ENCODE assay signal across 8 cellular contexts in the genomic region with DNA sequence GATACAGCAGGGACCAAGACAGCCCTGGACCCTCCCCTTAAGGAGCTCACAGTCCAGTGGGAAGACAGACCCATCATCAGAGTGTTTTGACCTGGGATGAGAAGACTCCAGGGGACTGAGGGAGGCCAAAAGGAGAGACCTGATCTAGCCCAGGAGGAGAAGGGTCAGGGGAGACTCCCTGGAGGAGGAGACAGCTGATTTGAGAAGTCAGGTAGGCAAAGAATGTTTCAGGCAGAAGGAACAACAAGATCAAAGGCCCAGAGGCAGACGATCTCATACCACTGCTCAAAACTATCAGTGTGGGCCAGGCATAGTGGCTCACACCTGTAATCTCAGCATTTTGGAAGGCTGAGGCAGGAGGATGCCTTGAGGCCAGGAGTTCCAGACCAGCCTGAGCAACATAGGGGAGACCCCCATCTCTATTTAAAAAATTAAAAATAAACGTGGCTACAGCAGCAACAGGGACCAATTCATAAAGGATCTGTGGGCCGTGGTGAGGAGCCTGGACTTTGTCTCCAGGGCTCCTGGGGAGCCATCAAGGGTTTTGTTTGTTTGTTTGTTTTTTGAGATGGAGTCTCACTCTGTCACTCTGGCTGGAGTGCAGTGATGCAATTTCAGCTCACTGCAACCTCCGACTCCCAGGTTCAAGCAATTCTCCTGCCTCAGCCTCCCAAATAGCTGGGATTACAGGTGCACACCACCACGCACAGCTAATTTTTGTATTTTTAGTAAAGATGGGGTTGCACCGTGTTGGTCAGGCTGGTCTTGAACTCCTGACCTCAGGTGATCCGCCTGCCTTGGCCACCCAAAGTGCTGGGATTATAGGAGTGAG. TPM values are rescaled to one million over a fixed set of nuclear protein-coding genes. Genes with fewer than 3 reads are reported as not detected.
A peak's percentile ranks its signal among the peaks of the same experiment; 100 is the strongest.
DNase-seq lines count a peak whose midpoint lies in the region; ATAC-seq and TF ChIP-seq lines count a peak whose summit lies in the region.
"Had no signal": no experiment of that assay in that cellular context is flagged by ENCODE, and none has a peak within 500 bp of the region (broad histone marks: within the 10 kb centered on the region; RNA-seq: fewer than 3 reads in every experiment).

No MANE protein-coding gene starts in this region.

- DNase-seq in T-helper 2 cell treated with Interferon-gamma antibody and Interleukin-4, amounts not matched to agents 5 μg/mL and 100 μg/mL, for 36 hours (ENCODE audit: low spot score): no peak
- DNase-seq in T-helper 2 cell (no peak), spleen (no peak)

- H3K36me3 Mint-ChIP-seq in T-helper 2 cell treated with Interferon-gamma antibody and Interleukin-4, amounts not matched to agents 5 μg/mL and 100 μg/mL, for 36 hours (ENCODE audit: low read depth): peaks cover 5% of the 10 kb centered on the region
- peaks cover 16% of the 10 kb centered on the region for H3K36me3 Mint-ChIP-seq in dendritic cell treated with granulocyte-macrophage colony-stimulating factor and Interleukin-4, amounts not matched to agents 40 ng/mL and 50 ng/mL, for 4 days (ENCODE audit: low read depth)

- H3K27ac ChIP-seq in spleen: peak overlapping the region in 7 of 8 donors; percentile 61 to 95 (median 92)

- H3K36me3 ChIP-seq in spleen: peaks cover 0 to 12% (median under 1%) of the 10 kb centered on the region in 6 donors
- H3K36me3 ChIP-seq: colonic mucosa had no signal

- no peaks in the 10 kb centered on the region for H3K9me3 Mint-ChIP-seq in T-helper 2 cell treated with Interferon-gamma antibody and Interleukin-4, amounts not matched to agents 5 μg/mL and 100 μg/mL, for 36 hours
- no peaks in the 10 kb centered on the region for H3K9me3 Mint-ChIP-seq in dendritic cell treated with granulocyte-macrophage colony-stimulating factor and Interleukin-4, amounts not matched to agents 40 ng/mL and 50 ng/mL, for 4 days

- no peak for ATAC-seq in HG02852 (IDR thresholded peaks at IDR 0.05; ENCODE audit: unreplicated experiment)
- ATAC-seq in HG02884 (IDR thresholded peaks at IDR 0.05; ENCODE audit: unreplicated experiment): no peak

- peak overlapping the region; percentile 17 for H3K27ac Mint-ChIP-seq in T-helper 2 cell treated with Interferon-gamma antibody and Interleukin-4, amounts not matched to agents 5 μg/mL and 100 μg/mL, for 36 hours
- peak overlapping the region; percentile 76 for H3K27ac Mint-ChIP-seq in dendritic cell treated with granulocyte-macrophage colony-stimulating factor and Interleukin-4, amounts not matched to agents 40 ng/mL and 50 ng/mL, for 4 days

- no peak for TF ChIP-seq POLR2A in spleen (IDR thresholded peaks at IDR 0.05)

- H3K4me1 ChIP-seq in spleen: peaks cover 15 to 87% (median 68%) of the 10 kb centered on the region in 6 donors

- H3K27me3 Mint-ChIP-seq in T-helper 2 cell treated with Interferon-gamma antibody and Interleukin-4, amounts not matched to agents 5 μg/mL and 100 μg/mL, for 36 hours (ENCODE audit: low read depth): no peaks in the 10 kb centered on the region
- H3K27me3 Mint-ChIP-seq in dendritic cell treated with granulocyte-macrophage colony-stimulating factor and Interleukin-4, amounts not matched to agents 40 ng/mL and 50 ng/mL, for 4 days: no peaks in the 10 kb centered on the region

- peaks cover 40% of the 10 kb centered on the region for H3K4me1 Mint-ChIP-seq in T-helper 2 cell treated with Interferon-gamma antibody and Interleukin-4, amounts not matched to agents 5 μg/mL and 100 μg/mL, for 36 hours (ENCODE audit: low read depth)
- peaks cover 63% of the 10 kb centered on the region for H3K4me1 Mint-ChIP-seq in dendritic cell treated with granulocyte-macrophage colony-stimulating factor and Interleukin-4, amounts not matched to agents 40 ng/mL and 50 ng/mL, for 4 days (ENCODE audit: low read depth)

- H3K4me3 ChIP-seq in spleen: no peak overlapping the region

- TF ChIP-seq CTCF in spleen (IDR thresholded peaks at IDR 0.05 in 8 of 11, conservative IDR thresholded peaks at IDR 0.05 in 3 of 11): no peak

- 79 to 85% (median 83%) methylated on average over 7 of the region's 7 CpGs for WGBS in spleen, 5 donors

- H3K27me3 ChIP-seq in spleen (replicated peaks in 1 of 7): peaks cover 0 to 10% (median 0%) of the 10 kb centered on the region in 7 donors
- H3K27me3 ChIP-seq: colonic mucosa had no signal

- intact Hi-C loops in dendritic cell treated with granulocyte-macrophage colony-stimulating factor and Interleukin-4, amounts not matched to agents 40 ng/mL and 50 ng/mL, for 4 days (cut with micrococcal nuclease): loop anchor here (10.0 kb wide), 1 partner anchor 99 kb away; the partner anchor contains the start of genes IGFLR1, LIN37, PSENEN and U2AF1L4
- intact Hi-C loops in spleen (cut with DNase I; ENCODE audit: low total_unique reads): no loop called here

- H3K4me3 Mint-ChIP-seq in T-helper 2 cell treated with Interferon-gamma antibody and Interleukin-4, amounts not matched to agents 5 μg/mL and 100 μg/mL, for 36 hours: no peak overlapping the region
- H3K4me3 Mint-ChIP-seq in dendritic cell treated with granulocyte-macrophage colony-stimulating factor and Interleukin-4, amounts not matched to agents 40 ng/mL and 50 ng/mL, for 4 days: no peak overlapping the region

- H3K9me3 ChIP-seq in spleen: no peaks in the 10 kb centered on the region
- H3K9me3 ChIP-seq: colonic mucosa had no signal

RNA-seq across cellular contexts. Expression of gene COX6B1, which starts 2.2 kb away (rescaled TPM):
- 100 to 1,000 TPM; 208 to 672 (median 255) TPM for total RNA-seq in spleen
- polyA plus RNA-seq in spleen: 100 to 1,000 TPM; 640 to 837 (median 717) TPM

RNA-seq across cellular contexts. Expression of gene ETV2, which starts 4.4 kb away (rescaled TPM):
- under 1 TPM in 2 of 7 donors, not detected in 5; 0.43 to 0.57 TPM for total RNA-seq in spleen
- 1 to 10 TPM in 2 of 3 donors, under 1 TPM in 1; 0.99 to 1.2 (median 1.1) TPM for polyA plus RNA-seq in spleen
- total RNA-seq: renal cortical epithelial cell had no signal

RNA-seq across cellular contexts. Expression of gene RBM42, which starts 17.1 kb away (rescaled TPM):
- total RNA-seq in spleen: 10 to 100 TPM; 48.2 to 63.4 (median 59.6) TPM
- 10 to 100 TPM; 48.8 to 71.9 (median 58.1) TPM for polyA plus RNA-seq in spleen

RNA-seq across cellular contexts. Expression of gene UPK1A, which starts 20.4 kb away (rescaled TPM):
- total RNA-seq in spleen: not detected
- polyA plus RNA-seq in spleen: under 1 TPM in 1 of 3 donors, not detected in 2; 0.11 TPM
- total RNA-seq: colonic mucosa, renal cortical epithelial cell had no signal

RNA-seq across cellular contexts. Expression of gene HAUS5, which starts 33.4 kb away (rescaled TPM):
- total RNA-seq in spleen: 10 to 100 TPM; 10.3 to 24.4 (median 17.7) TPM
- 10 to 100 TPM; 12.4 to 23.8 (median 23.1) TPM for polyA plus RNA-seq in spleen
